In genomic region chr1:167438171-167439138, GRCh38 we compare ENCODE assay signal across 10 cellular contexts.
DNase-seq lines count a peak whose midpoint lies in the region; ATAC-seq and TF ChIP-seq lines count a peak whose summit lies in the region.
"Had no signal": no experiment of that assay in that cellular context is flagged by ENCODE, and none has a peak within 500 bp of the region (broad histone marks: within the 10 kb centered on the region; RNA-seq: fewer than 3 reads in every experiment).

No MANE protein-coding gene starts in this region.

- peaks cover 37% of the 10 kb centered on the region for H3K36me3 Mint-ChIP-seq in activated CD4-positive, alpha-beta memory T cell treated with anti-CD3 and anti-CD28 coated beads for 36 hours

- no peaks in the 10 kb centered on the region for H4K20me1 ChIP-seq in hepatocyte (ENCODE audit: insufficient read depth, poor library complexity, severe bottlenecking)

- H3K4me2 ChIP-seq in hepatocyte = peak overlapping the region; percentile 98

- TF ChIP-seq CTCF in hepatocyte (IDR thresholded peaks at IDR 0.05; ENCODE audit: poor library complexity) = no peak

- peaks cover 71% of the 10 kb centered on the region for H3K4me1 Mint-ChIP-seq in activated CD4-positive, alpha-beta memory T cell treated with anti-CD3 and anti-CD28 coated beads for 36 hours (ENCODE audit: low read depth)
- peaks cover 92% of the 10 kb centered on the region for H3K4me1 Mint-ChIP-seq in stimulated activated naive CD8-positive, alpha-beta T cell treated with anti-CD3 and anti-CD28 coated beads, Interleukin-15, amount 100 ng/mL, for 72 hours

- no peak overlapping the region for H2AFZ ChIP-seq in hepatocyte

- no peaks in the 10 kb centered on the region for H3K9me3 ChIP-seq in hepatocyte (ENCODE audit: low read depth)

- no peaks in the 10 kb centered on the region for H3K27me3 Mint-ChIP-seq in activated CD4-positive, alpha-beta memory T cell treated with anti-CD3 and anti-CD28 coated beads for 36 hours
- H3K27me3 Mint-ChIP-seq in stimulated activated naive CD8-positive, alpha-beta T cell treated with anti-CD3 and anti-CD28 coated beads, Interleukin-15, amount 100 ng/mL, for 72 hours = no peaks in the 10 kb centered on the region

- H3K9me2 ChIP-seq in hepatocyte (replicated peaks; ENCODE audit: insufficient read depth) = no peaks in the 10 kb centered on the region

- DNase-seq in cardiac septum (ENCODE audit: low spot score) (peak; percentile 73), Right ventricle myocardium superior (no peak), hepatocyte (ENCODE audit: low spot score) (no peak), NCI-H1694 treated with DMSO at 0.1 percent for 48 hours (lab: John Stamatoyannopoulos, UW) (no peak)
- no peak for DNase-seq in activated CD4-positive, alpha-beta memory T cell treated with anti-CD3 and anti-CD28 coated beads for 36 hours
- DNase-seq in stimulated activated naive CD8-positive, alpha-beta T cell treated with anti-CD3 and anti-CD28 coated beads, Interleukin-15, amount 100 ng/mL, for 72 hours = peak in 1 of 2 donors; percentile 13
- no peak for DNase-seq in stimulated activated CD4-positive, alpha-beta T cell treated with anti-CD3 and anti-CD28 coated beads, Interleukin-4, amount 100 ng/mL, for 24 hours
- no peak for DNase-seq in effector CD4-positive, alpha-beta T cell
- DNase-seq: NCI-H2029, SIG-M5 had no signal

- CTCF ChIA-PET in activated CD4-positive, alpha-beta memory T cell treated with anti-CD3 and anti-CD28 coated beads for 36 hours (lab: Charles Lee) = interaction anchor here (0.9 to 7.7 kb wide), 8 partner anchors 9 to 170 kb away, joined by 3 to 37 read pairs (median 4); no protein-coding TSS in a partner anchor

- H3K9me3 Mint-ChIP-seq in activated CD4-positive, alpha-beta memory T cell treated with anti-CD3 and anti-CD28 coated beads for 36 hours = no peaks in the 10 kb centered on the region
- no peaks in the 10 kb centered on the region for H3K9me3 Mint-ChIP-seq in stimulated activated naive CD8-positive, alpha-beta T cell treated with anti-CD3 and anti-CD28 coated beads, Interleukin-15, amount 100 ng/mL, for 72 hours

- peaks cover 4% of the 10 kb centered on the region for H3K4me1 ChIP-seq in hepatocyte (ENCODE audit: insufficient read depth)

- H3K27me3 ChIP-seq in hepatocyte = peaks cover 15% of the 10 kb centered on the region

- no peak for ATAC-seq in Right ventricle myocardium superior (ENCODE audit: poor library complexity)
- peak; percentile 16 for ATAC-seq in stimulated activated naive CD8-positive, alpha-beta T cell treated with anti-CD3 and anti-CD28 coated beads, Interleukin-15, amount 100 ng/mL, for 72 hours

- intact Hi-C loops in cardiac septum (cut with DNase I) = no loop called here
- intact Hi-C loops in Right ventricle myocardium superior (cut with DNase I) = no loop called here
- intact Hi-C loops in activated CD4-positive, alpha-beta memory T cell treated with anti-CD3 and anti-CD28 coated beads for 36 hours (cut with micrococcal nuclease) = no loop called here

- H3K79me2 ChIP-seq in hepatocyte = no peaks in the 10 kb centered on the region

- H3K4me3 ChIP-seq in hepatocyte = no peak overlapping the region

- peak overlapping the region; percentile 80 for H3K27ac Mint-ChIP-seq in activated CD4-positive, alpha-beta memory T cell treated with anti-CD3 and anti-CD28 coated beads for 36 hours
- peak overlapping the region; percentile 85 for H3K27ac Mint-ChIP-seq in stimulated activated naive CD8-positive, alpha-beta T cell treated with anti-CD3 and anti-CD28 coated beads, Interleukin-15, amount 100 ng/mL, for 72 hours

- H3K36me3 ChIP-seq in hepatocyte (replicated peaks; ENCODE audit: insufficient read depth, low read depth) = no peaks in the 10 kb centered on the region

- POLR2A ChIA-PET in activated CD4-positive, alpha-beta memory T cell treated with anti-CD3 and anti-CD28 coated beads for 36 hours (lab: Charles Lee) = interaction anchor here (1.0 kb wide), 1 partner anchor 13 kb away, joined by 3 read pairs; no protein-coding TSS in a partner anchor

- H3K4me3 Mint-ChIP-seq in activated CD4-positive, alpha-beta memory T cell treated with anti-CD3 and anti-CD28 coated beads for 36 hours = no peak overlapping the region
- peak overlapping the region; percentile 33 to 49 for H3K4me3 Mint-ChIP-seq in stimulated activated naive CD8-positive, alpha-beta T cell treated with anti-CD3 and anti-CD28 coated beads, Interleukin-15, amount 100 ng/mL, for 72 hours

- WGBS in hepatocyte (ENCODE audit: low lambda C conversion rate, missing lambda C conversion rate) = 84% methylated on average over 17 of the region's 17 CpGs

- no peak overlapping the region for H3K27ac ChIP-seq in hepatocyte
